ENCODE assay signal across 15 cellular contexts in genomic region chr12:124088232-124088907, GRCh38.
A peak's percentile ranks its signal among the peaks of the same experiment; 100 is the strongest.
DNase-seq lines count a peak whose midpoint lies in the region; ATAC-seq and TF ChIP-seq lines count a peak whose summit lies in the region.
"Had no signal": no experiment of that assay in that cellular context is flagged by ENCODE, and none has a peak within 500 bp of the region (broad histone marks: within the 10 kb centered on the region; RNA-seq: fewer than 3 reads in every experiment).

No MANE protein-coding gene starts in this region.

- CTCF ChIA-PET in HEK293T (lab: Yijun Ruan, JAX) = no interaction called here
- CTCF ChIA-PET in CD8-positive, alpha-beta T cell (lab: Charles Lee) = no interaction called here

- no peaks in the 10 kb centered on the region for H3K9me3 ChIP-seq in NT2/D1 (ENCODE audit: insufficient read depth, low read length)
- no peaks in the 10 kb centered on the region for H3K9me3 ChIP-seq in transverse colon
- no peaks in the 10 kb centered on the region for H3K9me3 ChIP-seq in CD8-positive, alpha-beta T cell (ENCODE audit: low read length)
- H3K9me3 ChIP-seq in lower lobe of right lung = no peaks in the 10 kb centered on the region
- no peaks in the 10 kb centered on the region for H3K9me3 ChIP-seq in testis

- in situ Hi-C loops in transverse colon (cut with MboI; ENCODE audit: low pct_ligation_motif_present in 1 of 4, low pct_unique_long_range_greater_than_20kb in 1 of 4, low sequenced_read_pairs in 3 of 4) = no loop called here

- H3K4me1 Mint-ChIP-seq in CD8-positive, alpha-beta T cell (ENCODE audit: low read depth) = no peaks in the 10 kb centered on the region

- peak; percentile 65 for ATAC-seq in left colon
- no peak for ATAC-seq in CD8-positive, alpha-beta T cell
- no peak for ATAC-seq in lower lobe of right lung
- ATAC-seq: Panc1, Right ventricle myocardium inferior had no signal

- peak overlapping the region; percentile 17 to 54 (median 36) for H3K27ac ChIP-seq in transverse colon
- no peak overlapping the region for H3K27ac ChIP-seq in CD8-positive, alpha-beta T cell (ENCODE audit: low read depth, low read length)
- no peak overlapping the region for H3K27ac ChIP-seq in lower lobe of right lung
- H3K27ac ChIP-seq in testis = no peak overlapping the region

- H3K27me3 ChIP-seq in NT2/D1 (ENCODE audit: insufficient read depth, insufficient read length) (no peaks in the 10 kb centered on the region), transverse colon (no peaks in the 10 kb centered on the region), lower lobe of right lung (ENCODE audit: low read depth) (no peaks in the 10 kb centered on the region), testis (no peaks in the 10 kb centered on the region)
- H3K27me3 ChIP-seq in CD8-positive, alpha-beta T cell (ENCODE audit: insufficient read depth, low read length) = no peaks in the 10 kb centered on the region

- TF ChIP-seq POLR2A in transverse colon (IDR thresholded peaks at IDR 0.05) = no peak
- no peak for TF ChIP-seq POLR2A in testis (IDR thresholded peaks at IDR 0.05)

- H3K4me3 Mint-ChIP-seq in CD8-positive, alpha-beta T cell = no peak overlapping the region
- H3K4me3 Mint-ChIP-seq: H9 had no signal

- H3K4me1 ChIP-seq in NT2/D1 (ENCODE audit: insufficient read depth, insufficient read length) (peaks cover 4% of the 10 kb centered on the region), transverse colon (peaks cover 5 to 16% (median 9%) of the 10 kb centered on the region in 4 donors), lower lobe of right lung (no peaks in the 10 kb centered on the region), testis (no peaks in the 10 kb centered on the region)
- H3K4me1 ChIP-seq in CD8-positive, alpha-beta T cell (ENCODE audit: insufficient read depth, low read length) = no peaks in the 10 kb centered on the region

- POLR2A ChIA-PET in HEK293T (lab: Yijun Ruan, JAX) = no interaction called here
- POLR2A ChIA-PET in CD8-positive, alpha-beta T cell (lab: Charles Lee) = no interaction called here

- no peak for TF ChIP-seq EP300 in transverse colon (IDR thresholded peaks at IDR 0.05; ENCODE audit: low read depth)

- no peak overlapping the region for H3K27ac Mint-ChIP-seq in CD8-positive, alpha-beta T cell
- H3K27ac Mint-ChIP-seq: H9 had no signal

- no peaks in the 10 kb centered on the region for H3K9me3 Mint-ChIP-seq in CD8-positive, alpha-beta T cell
- H3K9me3 Mint-ChIP-seq: H9 had no signal

- H3K4me3 ChIP-seq in NT2/D1 (ENCODE audit: insufficient read length, low read depth) (no peak overlapping the region), transverse colon (no peak overlapping the region), lower lobe of right lung (no peak overlapping the region), testis (no peak overlapping the region)
- no peak overlapping the region for H3K4me3 ChIP-seq in CD8-positive, alpha-beta T cell (ENCODE audit: low read depth, low read length)

- DNase-seq in HEK293T (ENCODE audit: extremely low spot score) = no peak
- no peak for DNase-seq in NT2/D1 (ENCODE audit: low read depth, low spot score)
- peak in 1 of 2 donors; percentile 16 for DNase-seq in left colon
- no peak for DNase-seq in transverse colon
- DNase-seq in CD8-positive, alpha-beta T cell = no peak
- no peak for DNase-seq in lower lobe of right lung
- no peak for DNase-seq in testis
- DNase-seq: DMS153, H9, IMR-90, NCI-H1417 treated with DMSO at 0.1 percent for 48 hours, NCI-H2081 treated with DMSO at 0.1 percent for 48 hours, NCI-H524 had no signal

- TF ChIP-seq CTCF in transverse colon (IDR thresholded peaks at IDR 0.05) (no peak), lower lobe of right lung (IDR thresholded peaks at IDR 0.05) (no peak), testis (IDR thresholded peaks at IDR 0.05) (no peak)
- no peak for TF ChIP-seq CTCF in CD8-positive, alpha-beta T cell (IDR thresholded peaks at IDR 0.05)

- H3K36me3 Mint-ChIP-seq in CD8-positive, alpha-beta T cell = no peaks in the 10 kb centered on the region

- H3K9ac ChIP-seq in NT2/D1 (ENCODE audit: insufficient read length, low read depth) = peak overlapping the region; percentile 5

- intact Hi-C loops in left colon (cut with DNase I, micrococcal nuclease) (no loop called here), transverse colon (cut with DNase I; ENCODE audit: low total_unique reads) (no loop called here), lower lobe of right lung (cut with DNase I) (no loop called here), testis (cut with DNase I; ENCODE audit: low total_unique reads) (no loop called here)
- intact Hi-C loops in CD8-positive, alpha-beta T cell (cut with DNase I, micrococcal nuclease) = no loop called here

- 58 to 62% methylated on average over 7 to 16 of the region's 16 CpGs for WGBS in transverse colon (ENCODE audit: low coverage in 1 of 2), 2 donors
- 70 to 89% methylated on average over 15 to 16 of the region's 16 CpGs for WGBS in testis, 2 donors

- H3K36me3 ChIP-seq in NT2/D1 (ENCODE audit: insufficient read depth, insufficient read length, low read length) (no peaks in the 10 kb centered on the region), transverse colon (no peaks in the 10 kb centered on the region), lower lobe of right lung (no peaks in the 10 kb centered on the region), testis (ENCODE audit: low read depth, missing control alignments) (no peaks in the 10 kb centered on the region)
- no peaks in the 10 kb centered on the region for H3K36me3 ChIP-seq in CD8-positive, alpha-beta T cell (ENCODE audit: insufficient read depth, low read length)

- no peaks in the 10 kb centered on the region for H3K27me3 Mint-ChIP-seq in CD8-positive, alpha-beta T cell (ENCODE audit: low read depth)

TF ChIP-seq in HEK293T, 16 proteins besides CTCF, POLR2A, EP300 and RAD21:
- TF ChIP-seq L3MBTL2 (conservative IDR thresholded peaks at IDR 0.05) = peak; percentile 56; the same call in 1 of the 2 replicates
- TF ChIP-seq ELF4 (IDR thresholded peaks at IDR 0.05) = no peak
- no peak for TF ChIP-seq FOXK2 (IDR thresholded peaks at IDR 0.05)

Comparison
In these comparisons a context has a peak if more than half of its experiments do, and no peak if none do; other contexts are left out.
1. H3K27ac ChIP-seq: peak in transverse colon (4 of 4); none in CD8-positive, alpha-beta T cell (single experiment), lower lobe of right lung (single experiment) and testis (0 of 2).